ENCODE assay signal across 17 cellular contexts in the genomic region with DNA sequence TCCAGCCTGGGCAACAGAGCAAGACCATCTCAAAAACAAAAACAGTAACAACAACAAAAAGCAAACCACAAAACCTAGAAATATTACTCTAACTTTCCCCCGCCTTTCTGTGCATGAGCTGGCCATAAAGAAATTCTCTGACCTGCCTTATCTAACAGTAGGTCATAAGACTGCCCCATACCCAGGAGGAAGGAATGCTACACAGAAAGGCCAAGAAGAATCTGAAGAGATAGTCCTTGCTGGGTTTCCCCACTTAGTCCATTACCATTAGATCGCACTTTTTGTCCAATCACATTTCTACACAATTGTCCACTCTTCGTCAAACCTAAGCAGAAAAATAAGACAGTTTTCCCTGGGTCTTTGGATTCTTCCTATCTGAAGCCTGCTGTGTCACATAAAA. TPM values are rescaled to one million over a fixed set of nuclear protein-coding genes. Genes with fewer than 3 reads are reported as not detected.
DNase-seq lines count a peak whose midpoint lies in the region; ATAC-seq, FAIRE-seq and TF ChIP-seq lines count a peak whose summit lies in the region.
"Had no signal": no experiment of that assay in that cellular context is flagged by ENCODE, and none has a peak within 500 bp of the region (broad histone marks: within the 10 kb centered on the region; RNA-seq: fewer than 3 reads in every experiment).

No MANE protein-coding gene starts in this region.

- CTCF ChIA-PET in CD8-positive, alpha-beta memory T cell (lab: Charles Lee), result interaction anchor here (1.0 to 4.9 kb wide), 3 partner anchors 317 to 511 kb away, joined by 3 to 68 read pairs (median 3); no protein-coding TSS in a partner anchor
- CTCF ChIA-PET in CD8-positive, alpha-beta T cell (lab: Charles Lee), result interaction anchor here (1.1 to 7.3 kb wide), 7 partner anchors 14 to 597 kb away, joined by 3 to 96 read pairs (median 3); no protein-coding TSS in a partner anchor

- no peaks in the 10 kb centered on the region for H3K27me3 ChIP-seq in CD8-positive, alpha-beta memory T cell (ENCODE audit: insufficient read depth, low read length, poor library complexity, severe bottlenecking)
- H3K27me3 ChIP-seq in liver (ENCODE audit: control insufficient read depth in 4 of 4, insufficient read depth in 4 of 4, low read length in 3 of 4), result no peaks in the 10 kb centered on the region
- H3K27me3 ChIP-seq in stomach, result no peaks in the 10 kb centered on the region
- no peaks in the 10 kb centered on the region for H3K27me3 ChIP-seq in CD8-positive, alpha-beta T cell (ENCODE audit: insufficient read depth, low read length)
- H3K27me3 ChIP-seq: tibial nerve had no signal

- H3K9me3 ChIP-seq in CD8-positive, alpha-beta memory T cell (ENCODE audit: low read length), result no peaks in the 10 kb centered on the region
- H3K9me3 ChIP-seq in liver (ENCODE audit: control insufficient read depth in 4 of 4, low read length in 3 of 4) (no peaks in the 10 kb centered on the region), stomach (no peaks in the 10 kb centered on the region)
- no peaks in the 10 kb centered on the region for H3K9me3 ChIP-seq in CD8-positive, alpha-beta T cell (ENCODE audit: low read length)
- H3K9me3 ChIP-seq: lower lobe of right lung, tibial nerve had no signal

- no peak for TF ChIP-seq POLR2A in stomach (IDR thresholded peaks at IDR 0.05)

- POLR2A ChIA-PET in CD8-positive, alpha-beta memory T cell (lab: Charles Lee), result interaction anchor here (1.3 kb wide), 1 partner anchor 24 kb away, joined by 4 read pairs; no protein-coding TSS in a partner anchor
- POLR2A ChIA-PET in CD8-positive, alpha-beta T cell (lab: Charles Lee), result no interaction called here

- 98% methylated on average over 3 of the region's 3 CpGs for WGBS in liver
- 88 to 94% (median 91%) methylated on average over 3 of the region's 3 CpGs for WGBS in stomach, 5 donors

- H3K9ac ChIP-seq in liver (ENCODE audit: low read depth in 1 of 2, low read length in 2 of 2), result peak overlapping the region in 1 of 2 donors; percentile 40
- H3K9ac ChIP-seq: parathyroid adenoma had no signal

- H3K4me1 ChIP-seq in CD8-positive, alpha-beta memory T cell (ENCODE audit: insufficient read depth, low read length), result peaks cover 6% of the 10 kb centered on the region
- H3K4me1 ChIP-seq in liver (ENCODE audit: control insufficient read depth in 4 of 4, insufficient read depth in 4 of 4, low read length in 3 of 4) (peaks cover 17 to 67% (median 52%) of the 10 kb centered on the region in 4 donors), stomach (peaks cover 24 to 54% (median 34%) of the 10 kb centered on the region in 4 donors)
- H3K4me1 ChIP-seq in CD8-positive, alpha-beta T cell (ENCODE audit: insufficient read depth, low read length), result no peaks in the 10 kb centered on the region

- H3K9me3 Mint-ChIP-seq in CD8-positive, alpha-beta memory T cell, result no peaks in the 10 kb centered on the region
- H3K9me3 Mint-ChIP-seq in CD8-positive, alpha-beta T cell, result no peaks in the 10 kb centered on the region
- H3K9me3 Mint-ChIP-seq: immature natural killer cell; naive thymus-derived CD4-positive, alpha-beta T cell had no signal

- no peak overlapping the region for H3K4me3 ChIP-seq in CD8-positive, alpha-beta memory T cell (ENCODE audit: low read length)
- no peak overlapping the region for H3K4me3 ChIP-seq in liver (ENCODE audit: low read depth in 1 of 3, low read length in 3 of 3)
- H3K4me3 ChIP-seq in stomach, result no peak overlapping the region
- no peak overlapping the region for H3K4me3 ChIP-seq in CD8-positive, alpha-beta T cell (ENCODE audit: low read depth, low read length)
- H3K4me3 ChIP-seq: lower lobe of right lung, tibial nerve had no signal

- no peak for TF ChIP-seq EP300 in stomach (IDR thresholded peaks at IDR 0.05)

- peaks cover 0 to 34% (median 6%) of the 10 kb centered on the region in 3 donors for H3K36me3 Mint-ChIP-seq in CD8-positive, alpha-beta memory T cell
- H3K36me3 Mint-ChIP-seq in CD8-positive, alpha-beta T cell, result peaks cover 31% of the 10 kb centered on the region

- no peaks in the 10 kb centered on the region for H3K27me3 Mint-ChIP-seq in CD8-positive, alpha-beta memory T cell
- no peaks in the 10 kb centered on the region for H3K27me3 Mint-ChIP-seq in CD8-positive, alpha-beta T cell (ENCODE audit: low read depth)
- H3K27me3 Mint-ChIP-seq: naive thymus-derived CD4-positive, alpha-beta T cell had no signal

- peaks cover 3% of the 10 kb centered on the region for H3K36me3 ChIP-seq in CD8-positive, alpha-beta memory T cell (ENCODE audit: insufficient read depth, low read length)
- H3K36me3 ChIP-seq in liver (ENCODE audit: control insufficient read depth in 4 of 4, insufficient read depth in 3 of 4, low read depth in 1 of 4, low read length in 3 of 4) (peaks cover 0 to 9% (median 0%) of the 10 kb centered on the region in 4 donors), stomach (peaks cover 3 to 37% (median 23%) of the 10 kb centered on the region in 4 donors)
- H3K36me3 ChIP-seq in CD8-positive, alpha-beta T cell (ENCODE audit: insufficient read depth, low read length), result peaks cover 4% of the 10 kb centered on the region

- intact Hi-C loops in stomach (cut with DNase I; ENCODE audit: low total_unique reads), result no loop called here
- intact Hi-C loops in CD8-positive, alpha-beta T cell (cut with DNase I, micrococcal nuclease), result no loop called here

- H3K27ac ChIP-seq in CD8-positive, alpha-beta memory T cell (ENCODE audit: low read depth, low read length), result peak overlapping the region; percentile 12
- H3K27ac ChIP-seq in VCaP (peak overlapping the region; percentile 99), liver (ENCODE audit: low read depth in 1 of 2, low read length in 2 of 2) (peak overlapping the region; percentile 77 to 81), stomach (peak overlapping the region in 3 of 5 donors; percentile 71 to 80 (median 79))
- no peak overlapping the region for H3K27ac ChIP-seq in CD8-positive, alpha-beta T cell (ENCODE audit: low read depth, low read length)
- H3K27ac ChIP-seq: parathyroid adenoma had no signal

- ATAC-seq in CD8-positive, alpha-beta T cell, result no peak

- no peak for TF ChIP-seq RAD21 in liver (IDR thresholded peaks at IDR 0.05)

- FAIRE-seq in D721Med (lab: Jason Lieb, UNC), result no peak
- FAIRE-seq: astrocyte, endometrium, TTC549 had no signal

- TF ChIP-seq CTCF in VCaP (conservative IDR thresholded peaks at IDR 0.05) (no peak), liver (IDR thresholded peaks at IDR 0.05; ENCODE audit: low read depth, low read length, missing input control) (no peak), stomach (IDR thresholded peaks at IDR 0.05) (no peak), D721Med (IDR thresholded peaks at IDR 0.05; ENCODE audit: insufficient read depth, missing control alignments) (no peak)
- TF ChIP-seq CTCF in CD8-positive, alpha-beta T cell (IDR thresholded peaks at IDR 0.05), result no peak

- DNase-seq in CD8-positive, alpha-beta memory T cell, result no peak
- DNase-seq in stomach (no peak), RKO (ENCODE audit: low spot score) (no peak), D721Med (ENCODE audit: insufficient read length, low spot score) (no peak)
- DNase-seq in CD8-positive, alpha-beta T cell, result no peak
- no peak for DNase-seq in activated CD4-positive, alpha-beta T cell treated with anti-CD3 and anti-CD28 coated beads, Interleukin-2, amount 50 U/mL, for 4 hours
- DNase-seq: immature natural killer cell, lower lobe of right lung, NCI-H2029 treated with DMSO at 0.1 percent for 48 hours had no signal

- H3K4me3 Mint-ChIP-seq in CD8-positive, alpha-beta memory T cell, result no peak overlapping the region
- no peak overlapping the region for H3K4me3 Mint-ChIP-seq in CD8-positive, alpha-beta T cell
- H3K4me3 Mint-ChIP-seq: immature natural killer cell; naive thymus-derived CD4-positive, alpha-beta T cell had no signal

- H3K27ac Mint-ChIP-seq in CD8-positive, alpha-beta memory T cell, result peak overlapping the region in 2 of 8 donors; percentile 47 to 50
- H3K27ac Mint-ChIP-seq in CD8-positive, alpha-beta T cell, result no peak overlapping the region

- peaks cover 8 to 9% (median 8%) of the 10 kb centered on the region in 3 donors for H3K4me1 Mint-ChIP-seq in CD8-positive, alpha-beta memory T cell
- H3K4me1 Mint-ChIP-seq in CD8-positive, alpha-beta T cell (ENCODE audit: low read depth), result peaks cover 5% of the 10 kb centered on the region

TF ChIP-seq in liver, 16 proteins besides CTCF, POLR2A, EP300 and RAD21 (continues in another document):
- TF ChIP-seq, protein P1, sequence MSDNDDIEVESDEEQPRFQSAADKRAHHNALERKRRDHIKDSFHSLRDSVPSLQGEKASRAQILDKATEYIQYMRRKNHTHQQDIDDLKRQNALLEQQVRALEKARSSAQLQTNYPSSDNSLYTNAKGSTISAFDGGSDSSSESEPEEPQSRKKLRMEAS (IDR thresholded peaks at IDR 0.05), result no peak
- TF ChIP-seq SP1 (IDR thresholded peaks at IDR 0.05) (no peak), FOXA1 (IDR thresholded peaks at IDR 0.05) (no peak)
- TF ChIP-seq, protein P2, sequence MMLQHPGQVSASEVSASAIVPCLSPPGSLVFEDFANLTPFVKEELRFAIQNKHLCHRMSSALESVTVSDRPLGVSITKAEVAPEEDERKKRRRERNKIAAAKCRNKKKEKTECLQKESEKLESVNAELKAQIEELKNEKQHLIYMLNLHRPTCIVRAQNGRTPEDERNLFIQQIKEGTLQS (IDR thresholded peaks at IDR 0.05), result no peak

RNA-seq across cellular contexts. Expression of a gene that starts 23.5 kb away (rescaled TPM):
- total RNA-seq in CD8-positive, alpha-beta memory T cell, result 10 to 100 TPM; 68.0 to 68.7 TPM
- 78.1 TPM for polyA plus RNA-seq in CD8-positive, alpha-beta memory T cell
- total RNA-seq in liver (100 to 1,000 TPM; 124 to 147 TPM), stomach (100 to 1,000 TPM in 3 of 5 donors, 10 to 100 TPM in 2; 27.2 to 425 (median 107) TPM)
- polyA plus RNA-seq in liver (100 to 1,000 TPM; 171 to 404 TPM), stomach (100 to 1,000 TPM in 2 of 3 donors, 10 to 100 TPM in 1; 58.8 to 158 (median 155) TPM)
- total RNA-seq in CD8-positive, alpha-beta T cell, result 10 to 100 TPM; 12.4 to 12.7 TPM

RNA-seq across cellular contexts. Expression of a gene that starts 23.8 kb away (rescaled TPM):
- 1 to 10 TPM; 4.4 to 5.5 TPM for total RNA-seq in CD8-positive, alpha-beta memory T cell
- 2.2 TPM for polyA plus RNA-seq in CD8-positive, alpha-beta memory T cell
- total RNA-seq in liver (1 to 10 TPM; 1.1 to 3.6 TPM), stomach (100 to 1,000 TPM in 1 of 5 donors, 10 to 100 TPM in 3, 1 to 10 TPM in 1; 9.0 to 178 (median 16.8) TPM)
- polyA plus RNA-seq in liver (1 to 10 TPM; 1.0 to 1.1 TPM), stomach (10 to 100 TPM in 1 of 3 donors, 1 to 10 TPM in 2; 5.2 to 29.3 (median 5.3) TPM)
- 1 to 10 TPM; 3.3 to 5.2 TPM for total RNA-seq in CD8-positive, alpha-beta T cell
- polyA plus RNA-seq: naive thymus-derived CD4-positive, alpha-beta T cell had no signal

RNA-seq across cellular contexts. Expression of a gene that starts 25.7 kb away (rescaled TPM):
- 10 to 100 TPM; 90.1 to 93.6 TPM for total RNA-seq in CD8-positive, alpha-beta memory T cell
- polyA plus RNA-seq in CD8-positive, alpha-beta memory T cell, result 63.4 TPM
- 10 to 100 TPM; 40.0 to 67.4 TPM for total RNA-seq in liver
- polyA plus RNA-seq in liver, result 10 to 100 TPM; 44.4 to 45.6 TPM
- 100 to 1,000 TPM in 1 of 5 donors, 10 to 100 TPM in 4; 61.2 to 119 (median 64.8) TPM for total RNA-seq in stomach
- 10 to 100 TPM; 38.8 to 62.3 (median 57.5) TPM for polyA plus RNA-seq in stomach
- total RNA-seq in CD8-positive, alpha-beta T cell, result 10 to 100 TPM; 61.0 to 65.8 TPM
